Comparison of ENCODE assay signal across 17 cellular contexts in the genomic region with DNA sequence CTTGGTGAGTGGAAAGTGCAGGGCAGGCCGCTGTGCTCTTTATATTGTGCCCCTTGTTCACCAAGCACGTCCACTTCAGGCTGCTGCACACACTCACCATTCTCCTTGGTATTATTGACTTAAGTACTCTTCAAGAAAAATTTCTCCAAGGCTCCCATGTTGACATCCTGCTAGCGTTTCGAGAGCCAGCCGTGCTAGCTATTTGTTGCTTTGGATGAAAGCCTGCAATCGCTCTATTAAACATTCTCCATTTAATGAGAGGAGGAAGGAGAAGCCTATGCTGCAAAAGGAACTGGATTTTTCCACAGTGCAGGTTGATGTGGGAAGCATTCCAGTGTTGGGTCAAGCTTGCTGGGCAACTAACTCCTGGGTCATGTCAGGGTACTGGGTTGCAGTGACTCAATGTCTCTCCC.
"Had no signal": no experiment of that assay in that cellular context is flagged by ENCODE, and none has a peak within 500 bp of the region (broad histone marks: within the 10 kb centered on the region; RNA-seq: fewer than 3 reads in every experiment).

No MANE protein-coding gene starts in this region.

- H3K27me3 ChIP-seq: brain microvascular endothelial cell, neural progenitor cell, right lobe of liver had no signal

- H3K4me3 Mint-ChIP-seq: activated CD4-positive, alpha-beta T cell treated with anti-CD3 and anti-CD28 coated beads, Interleukin-2, amount 10 ng/mL, durations not matched to agents 24 days and 14 days; activated CD8-positive, alpha-beta T cell treated with anti-CD3 and anti-CD28 coated beads for 36 hours; activated T-helper 17 cell treated with anti-CD3 and anti-CD28 coated beads, Interleukin-2, amount 50 U/mL, for 72 hours; neural progenitor cell; stimulated activated naive B cell treated with anti-CD40 and anti-IgM and Interleukin-4, amounts not matched to agents 10 μg/mL and 1 μg/mL and 100 μg/mL, for 72 hours had no signal

- H2AFZ ChIP-seq: neural progenitor cell had no signal

- H3K9me3 ChIP-seq: right lobe of liver had no signal

- H3K36me3 Mint-ChIP-seq: neural progenitor cell had no signal

- H3K9me3 Mint-ChIP-seq: activated T-helper 17 cell treated with anti-CD3 and anti-CD28 coated beads, Interleukin-2, amount 50 U/mL, for 72 hours had no signal

- H3K36me3 ChIP-seq: brain microvascular endothelial cell, neural progenitor cell, right lobe of liver, thoracic aorta had no signal

- H3K27ac Mint-ChIP-seq: activated CD4-positive, alpha-beta T cell treated with anti-CD3 and anti-CD28 coated beads, Interleukin-2, amount 10 ng/mL, durations not matched to agents 24 days and 14 days; activated CD8-positive, alpha-beta T cell treated with anti-CD3 and anti-CD28 coated beads for 36 hours; stimulated activated naive B cell treated with anti-CD40 and anti-IgM and Interleukin-4, amounts not matched to agents 10 μg/mL and 1 μg/mL and 100 μg/mL, for 72 hours had no signal

- H3K4me2 ChIP-seq: neural progenitor cell, smooth muscle cell had no signal

- DNase-seq: activated CD4-positive, alpha-beta T cell treated with anti-CD3 and anti-CD28 coated beads, Interleukin-2, amount 10 ng/mL, durations not matched to agents 24 days and 14 days; activated CD8-positive, alpha-beta T cell treated with anti-CD3 and anti-CD28 coated beads for 36 hours; activated naive CD4-positive, alpha-beta T cell; activated T-cell treated with anti-CD3 and anti-CD28 coated beads, Interleukin-2, amount 50 U/mL, for 1 hour; anterior cingulate cortex; brain microvascular endothelial cell; central memory CD4-positive, alpha-beta T cell; left colon; stimulated activated CD4-positive, alpha-beta T cell treated with anti-CD3 and anti-CD28 coated beads, Interleukin-4, amount 100 ng/mL, for 4 hours; stimulated activated naive B cell treated with anti-CD40 and anti-IgM and Interleukin-4, amounts not matched to agents 10 μg/mL and 1 μg/mL and 100 μg/mL, for 72 hours; T-helper 9 cell had no signal

- H3K27me3 Mint-ChIP-seq: activated CD4-positive, alpha-beta T cell treated with anti-CD3 and anti-CD28 coated beads, Interleukin-2, amount 10 ng/mL, durations not matched to agents 24 days and 14 days; activated CD8-positive, alpha-beta T cell treated with anti-CD3 and anti-CD28 coated beads for 36 hours; activated T-helper 17 cell treated with anti-CD3 and anti-CD28 coated beads, Interleukin-2, amount 50 U/mL, for 72 hours; stimulated activated naive B cell treated with anti-CD40 and anti-IgM and Interleukin-4, amounts not matched to agents 10 μg/mL and 1 μg/mL and 100 μg/mL, for 72 hours had no signal

- ATAC-seq: left colon; right lobe of liver; stimulated activated naive B cell treated with anti-CD40 and anti-IgM and Interleukin-4, amounts not matched to agents 10 μg/mL and 1 μg/mL and 100 μg/mL, for 72 hours had no signal

- H3K27ac ChIP-seq: brain microvascular endothelial cell, dorsolateral prefrontal cortex, neural progenitor cell, right lobe of liver, thoracic aorta had no signal

- H3K4me1 ChIP-seq: neural progenitor cell, right lobe of liver had no signal

- H3K4me3 ChIP-seq: dorsolateral prefrontal cortex, neural progenitor cell, right lobe of liver, smooth muscle cell, thoracic aorta had no signal

- H3K9ac ChIP-seq: neural progenitor cell had no signal
